In the genomic region with DNA sequence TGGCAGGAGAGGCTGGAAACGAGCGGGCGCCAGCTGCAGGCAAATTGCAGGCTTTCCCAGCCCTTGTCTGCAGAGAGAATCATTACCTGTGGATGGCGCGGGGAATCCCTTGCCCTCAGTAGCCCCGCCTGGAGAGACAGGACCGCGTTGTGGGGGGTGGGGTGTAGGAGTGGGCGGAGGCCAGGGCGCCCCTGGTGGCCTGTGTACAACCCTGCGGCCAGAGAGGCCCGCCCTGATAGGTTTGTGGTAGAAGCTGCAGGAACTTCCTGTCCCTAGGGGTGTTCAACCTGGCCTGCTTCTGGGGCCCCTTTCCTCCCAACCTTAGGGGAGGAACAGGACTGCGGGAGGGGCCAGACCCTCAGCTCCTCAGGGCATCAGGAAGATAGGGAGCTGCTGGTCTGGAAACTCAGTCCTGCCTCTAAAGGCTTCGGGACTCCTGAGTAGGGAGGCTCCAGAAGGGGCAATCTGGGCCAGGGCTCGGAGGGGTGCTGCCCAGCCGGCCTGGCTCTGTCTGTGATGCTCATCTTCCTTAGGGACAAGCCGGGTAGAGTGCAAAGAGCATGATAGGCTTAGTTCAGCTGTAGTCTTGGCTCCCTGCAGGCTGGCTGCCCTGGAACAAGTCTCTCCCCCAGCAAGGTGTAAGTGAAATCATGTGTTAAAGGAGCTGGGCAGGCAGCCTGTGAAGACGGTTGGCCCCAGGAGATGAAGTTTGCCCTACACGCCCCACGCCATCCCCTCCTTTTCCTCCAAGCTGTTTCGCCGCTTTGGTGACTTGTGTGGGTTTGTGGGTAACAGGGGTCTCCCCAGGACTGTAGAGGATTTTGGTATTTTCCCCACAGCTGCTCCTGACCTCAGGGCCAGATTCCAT, we compare ENCODE assay signal across 8 cellular contexts. TPM values are rescaled to one million over a fixed set of nuclear protein-coding genes. Genes with fewer than 3 reads are reported as not detected.
A peak's percentile ranks its signal among the peaks of the same experiment; 100 is the strongest.
DNase-seq lines count a peak whose midpoint lies in the region; ATAC-seq, FAIRE-seq and TF ChIP-seq lines count a peak whose summit lies in the region.

No MANE protein-coding gene starts in this region.

- H3K27me3 ChIP-seq in small intestine (ENCODE audit: control insufficient read depth in 2 of 2, insufficient read depth in 2 of 2, low read length in 2 of 2), result no peaks in the 10 kb centered on the region

- H3K27ac ChIP-seq in small intestine (ENCODE audit: low read depth in 1 of 2, low read length in 1 of 2), result peak overlapping the region; percentile 33 to 72

- peak; percentile 60 to 82 for TF ChIP-seq CTCF in brain (conservative IDR thresholded peaks at IDR 0.05)

- WGBS in small intestine, 3 donors, result 18 to 30% (median 23%) methylated on average over 19 to 22 of the region's 22 CpGs

- H3K36me3 ChIP-seq in small intestine (ENCODE audit: control insufficient read depth in 2 of 2, insufficient read depth in 2 of 2, low read length in 2 of 2), result peaks cover 1 to 2% of the 10 kb centered on the region in 2 donors

- peak overlapping the region; percentile 79 to 88 (median 85) for H3K4me3 Mint-ChIP-seq in brain

- peak; percentile 72 for ATAC-seq in HG02938 (IDR thresholded peaks at IDR 0.05; ENCODE audit: unreplicated experiment)

- DNase-seq in NCI-H2196 (lab: John Stamatoyannopoulos, UW; ENCODE audit: unreplicated experiment) (peak; percentile 47), NCI-H2196 treated with DMSO at 0.1 percent for 48 hours (lab: John Stamatoyannopoulos, UW; ENCODE audit: unreplicated experiment) (no peak), NCI-H2029 (lab: John Stamatoyannopoulos, UW) (peak; percentile 75), UCSD-AML1 (lab: John Stamatoyannopoulos, UW; ENCODE audit: unreplicated experiment) (peak; percentile 91), small intestine (peak; percentile 79)

- FAIRE-seq in small intestine (lab: Jason Lieb, UNC), result no peak

- H3K4me1 Mint-ChIP-seq in brain, result peaks cover 58% of the 10 kb centered on the region

- no peaks in the 10 kb centered on the region for H3K4me1 ChIP-seq in small intestine (ENCODE audit: control insufficient read depth in 2 of 2, insufficient read depth in 1 of 2, low read depth in 1 of 2, low read length in 1 of 2)

- peak overlapping the region in 4 of 5 experiments; percentile 21 to 75 (median 59) for H3K27ac Mint-ChIP-seq in brain

- no peaks in the 10 kb centered on the region for H3K9me3 Mint-ChIP-seq in brain

- H3K27me3 Mint-ChIP-seq in brain, result peaks cover 26% of the 10 kb centered on the region

- H3K36me3 Mint-ChIP-seq in brain, result peaks cover 9% of the 10 kb centered on the region

- H3K4me3 ChIP-seq in iPS-18c (ENCODE audit: insufficient read depth, low read depth, low read length) (peak overlapping the region; percentile 71), small intestine (ENCODE audit: low read depth in 1 of 2, low read length in 2 of 2) (peak overlapping the region; percentile 37 to 62)

- no peaks in the 10 kb centered on the region for H3K9me3 ChIP-seq in iPS-18c (ENCODE audit: control insufficient read depth, insufficient read depth, low read length)
- H3K9me3 ChIP-seq in small intestine (ENCODE audit: control insufficient read depth, low read depth), result no peaks in the 10 kb centered on the region

RNA-seq across cellular contexts. Expression of a gene that starts 24.1 kb away (rescaled TPM):
- polyA plus RNA-seq in brain (ENCODE audit: insufficient read depth, low read depth, low replicate concordance) (2.7 TPM), small intestine (10 to 100 TPM in 1 of 3 donors, 1 to 10 TPM in 2; 6.1 to 15.0 (median 7.6) TPM)
